Comparison of ENCODE assay signal across 8 cellular contexts in the genomic region with DNA sequence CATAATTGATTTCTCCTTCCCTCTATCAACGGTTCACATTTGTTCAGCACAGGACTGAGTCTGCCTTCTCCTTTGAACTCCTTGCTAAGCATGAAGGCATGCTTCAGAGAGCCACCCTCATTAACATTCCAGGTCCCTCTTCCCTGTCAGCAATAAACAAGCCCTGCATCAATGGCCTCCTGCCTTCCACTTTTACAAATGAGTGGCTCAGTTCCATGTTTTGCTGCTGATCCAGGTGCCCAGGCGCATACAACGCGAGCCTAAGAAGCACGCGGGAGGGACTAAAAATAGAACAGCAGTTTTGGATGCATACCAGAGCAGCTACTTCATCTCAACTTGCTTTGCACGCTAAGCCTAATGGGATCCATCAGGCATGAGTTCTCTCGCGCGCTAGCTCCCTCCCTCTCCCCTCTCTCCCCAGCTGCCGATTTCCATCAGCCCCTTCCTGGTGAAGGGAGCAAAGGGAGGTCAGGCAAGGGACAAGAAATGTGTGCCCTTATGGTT. TPM values are rescaled to one million over a fixed set of nuclear protein-coding genes. Genes with fewer than 3 reads are reported as not detected.
A peak's percentile ranks its signal among the peaks of the same experiment; 100 is the strongest.
DNase-seq lines count a peak whose midpoint lies in the region; ATAC-seq and TF ChIP-seq lines count a peak whose summit lies in the region.

No MANE protein-coding gene starts in this region.

- no peak for TF ChIP-seq CTCF in HCT116 (IDR thresholded peaks at IDR 0.05 in 2 of 3, conservative IDR thresholded peaks at IDR 0.05 in 1 of 3; ENCODE audit: borderline replicate concordance in 1 of 3, insufficient read depth in 1 of 3, low read depth in 2 of 3, low read length in 2 of 3)
- no peak for TF ChIP-seq CTCF in Peyer's patch (IDR thresholded peaks at IDR 0.05)
- TF ChIP-seq CTCF in nephron (IDR thresholded peaks at IDR 0.05; ENCODE audit: unreplicated experiment in 3 of 3), result no peak
- TF ChIP-seq CTCF in GM13976 (IDR thresholded peaks at IDR 0.05; ENCODE audit: borderline replicate concordance, control extremely low read depth, extremely low read depth, insufficient read depth, missing control alignments), result no peak

- RAD21 ChIA-PET in HCT116 (lab: Charles Lee; ENCODE audit: low non-redundant PET in 1 of 2, low total read pairs in 2 of 2, uncharacterized antibody in 2 of 2, unreplicated experiment in 2 of 2), result no interaction called here

- H3K27ac ChIP-seq in HCT116 (ENCODE audit: low read depth, low read length) (peak overlapping the region; percentile 57), Peyer's patch (peak overlapping the region; percentile 1 to 79 (median 18))

- H3K9me2 ChIP-seq in HCT116 (ENCODE audit: insufficient read depth), result no peaks in the 10 kb centered on the region

- H3K79me2 ChIP-seq in HCT116 (ENCODE audit: insufficient read depth, low read length), result no peaks in the 10 kb centered on the region

- POLR2A ChIA-PET in HCT116 (lab: Charles Lee), result no interaction called here

- H3K4me1 ChIP-seq in HCT116 (ENCODE audit: control insufficient read depth in 1 of 2, insufficient read depth in 2 of 2, low read length in 2 of 2) (peaks cover 34 to 46% of the 10 kb centered on the region in 2 experiments), Peyer's patch (peaks cover 0 to 23% (median 4%) of the 10 kb centered on the region in 4 donors)

- peak overlapping the region; percentile 43 for H2AFZ ChIP-seq in HCT116 (ENCODE audit: low read depth, low read length, poor library complexity, severe bottlenecking)

- TF ChIP-seq RAD21 in HCT116 (IDR thresholded peaks at IDR 0.05; ENCODE audit: low read depth), result no peak

- H3K27me3 ChIP-seq in HCT116 (ENCODE audit: insufficient read depth, low read length) (no peaks in the 10 kb centered on the region), Peyer's patch (no peaks in the 10 kb centered on the region)

- H3K27ac Mint-ChIP-seq in nephron, result peak overlapping the region; percentile 96 to 97 (median 97)

- H3K36me3 ChIP-seq in HCT116 (ENCODE audit: control insufficient read depth in 1 of 2, insufficient read depth in 2 of 2, low read length in 2 of 2), result no peaks in the 10 kb centered on the region
- H3K36me3 ChIP-seq in Peyer's patch, result no peaks in the 10 kb centered on the region

- peaks cover 66% of the 10 kb centered on the region for H3K4me1 Mint-ChIP-seq in nephron

- peaks cover 3% of the 10 kb centered on the region for H3K27me3 Mint-ChIP-seq in nephron (ENCODE audit: low read depth)

- in situ Hi-C loops in GM13976 (cut with MboI; ENCODE audit: low sequenced_read_pairs, unreplicated experiment), result no loop called here

- H3K4me3 ChIP-seq in HCT116 (replicated peaks in 1 of 2; ENCODE audit: low read depth in 1 of 2, low read length in 2 of 2), result peak overlapping the region in 1 of 2 experiments; percentile 23; a peak in 2 of 4 replicates
- no peak overlapping the region for H3K4me3 ChIP-seq in Peyer's patch

- intact Hi-C loops in HCT116 (cut with micrococcal nuclease), result no loop called here

- TF ChIP-seq POLR2A in HCT116 (IDR thresholded peaks at IDR 0.05; ENCODE audit: borderline replicate concordance, extremely low read depth, insufficient read depth, insufficient read length), result no peak
- peak in 1 of 2 donors; percentile 8 for TF ChIP-seq POLR2A in Peyer's patch (IDR thresholded peaks at IDR 0.05)

- BruUV-seq in HCT116 (replicated peaks; lab: Mats Ljungman, UMichigan), result no TSS peak

- H4K20me1 ChIP-seq in HCT116 (ENCODE audit: insufficient read depth), result no peaks in the 10 kb centered on the region

- H3K9me3 ChIP-seq in HCT116 (ENCODE audit: control insufficient read depth in 1 of 2, insufficient read depth in 1 of 2, low read depth in 1 of 2, low read length in 2 of 2) (no peaks in the 10 kb centered on the region), Peyer's patch (no peaks in the 10 kb centered on the region)

- CTCF ChIA-PET in HCT116 (lab: Charles Lee), result no interaction called here

- DNase-seq in HCT116 (ENCODE audit: low read depth, low spot score) (no peak), Peyer's patch (peak in 1 of 3 donors; percentile 56), fibroblast of gingiva (ENCODE audit: low read depth) (peak; percentile 95), GM13976 (ENCODE audit: low spot score) (no peak), GF-D8 (lab: John Stamatoyannopoulos, UW) (no peak)

- H3K9ac ChIP-seq in HCT116 (ENCODE audit: low read length), result peak overlapping the region; percentile 40

- H3K4me2 ChIP-seq in HCT116 (ENCODE audit: low read length), result peak overlapping the region; percentile 69

- H3K4me3 Mint-ChIP-seq in nephron, result peak overlapping the region; percentile 38 to 62 (median 39)

- H3K9me3 Mint-ChIP-seq in nephron, result no peaks in the 10 kb centered on the region

- peaks cover 3% of the 10 kb centered on the region for H3K36me3 Mint-ChIP-seq in nephron (ENCODE audit: low read depth)

- ATAC-seq in HCT116 (peak; percentile 79), GM19035 (IDR thresholded peaks at IDR 0.05; ENCODE audit: unreplicated experiment) (no peak), GM21619 (IDR thresholded peaks at IDR 0.05; ENCODE audit: unreplicated experiment) (no peak)

TF ChIP-seq in HCT116, 20 proteins besides CTCF, POLR2A, EP300 and RAD21:
- peak; percentile 71 for TF ChIP-seq CBX3 (IDR thresholded peaks at IDR 0.05; ENCODE audit: low read depth)
- TF ChIP-seq, protein P1, sequence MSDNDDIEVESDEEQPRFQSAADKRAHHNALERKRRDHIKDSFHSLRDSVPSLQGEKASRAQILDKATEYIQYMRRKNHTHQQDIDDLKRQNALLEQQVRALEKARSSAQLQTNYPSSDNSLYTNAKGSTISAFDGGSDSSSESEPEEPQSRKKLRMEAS (IDR thresholded peaks at IDR 0.05), result peak; percentile 74
- no peak for TF ChIP-seq ZFX (IDR thresholded peaks at IDR 0.05)
- TF ChIP-seq JUND (IDR thresholded peaks at IDR 0.05), result peak; percentile 19; the same call in 1 of the 2 replicates
- peak; percentile 30 for TF ChIP-seq SP1 (IDR thresholded peaks at IDR 0.05; ENCODE audit: low read depth)
- no peak for TF ChIP-seq TCF7L2 (IDR thresholded peaks at IDR 0.05; ENCODE audit: borderline replicate concordance, extremely low read depth, insufficient read depth, insufficient read length)
TF ChIP-seq in HCT116: peak in this region for 4.

RNA-seq across cellular contexts. Expression of a gene that starts 53.4 kb away (rescaled TPM):
- 22.3 TPM for total RNA-seq in HCT116 (2021; ENCODE audit: unreplicated experiment)
- 21.5 and 22.3 TPM in 2 replicates for polyA plus RNA-seq in HCT116 (2012)
- 10 to 100 TPM; 34.3 to 61.1 (median 39.1) TPM for total RNA-seq in Peyer's patch
